Comparison of ENCODE assay signal across 2 cellular contexts in genomic region chr22:17268501-17269223, GRCh38.
TF ChIP-seq lines count a peak whose summit lies in the region.

No MANE protein-coding gene starts in this region.

TF ChIP-seq in Ishikawa, 13 proteins besides CTCF, POLR2A, EP300 and RAD21:
- TF ChIP-seq CEBPB (IDR thresholded peaks at IDR 0.05) (no peak), TEAD4 (IDR thresholded peaks at IDR 0.05) (no peak), TAF1 (IDR thresholded peaks at IDR 0.05; ENCODE audit: low read depth) (no peak)

TF ChIP-seq in H1, 55 proteins besides CTCF, POLR2A, EP300 and RAD21:
- TF ChIP-seq SIN3A (conservative IDR thresholded peaks at IDR 0.05 in 1 of 2, IDR thresholded peaks at IDR 0.05 in 1 of 2; ENCODE audit: low read depth in 1 of 2, low read length in 2 of 2) (peak in 1 of 2 experiments; percentile 7; a peak in 1 of 4 replicates), JUN (IDR thresholded peaks at IDR 0.05; ENCODE audit: low read depth, low read length) (no peak), TEAD4 (IDR thresholded peaks at IDR 0.05; ENCODE audit: low read depth, low read length) (peak; percentile 73)
